ENCODE assay signal across 8 cellular contexts in the genomic region with DNA sequence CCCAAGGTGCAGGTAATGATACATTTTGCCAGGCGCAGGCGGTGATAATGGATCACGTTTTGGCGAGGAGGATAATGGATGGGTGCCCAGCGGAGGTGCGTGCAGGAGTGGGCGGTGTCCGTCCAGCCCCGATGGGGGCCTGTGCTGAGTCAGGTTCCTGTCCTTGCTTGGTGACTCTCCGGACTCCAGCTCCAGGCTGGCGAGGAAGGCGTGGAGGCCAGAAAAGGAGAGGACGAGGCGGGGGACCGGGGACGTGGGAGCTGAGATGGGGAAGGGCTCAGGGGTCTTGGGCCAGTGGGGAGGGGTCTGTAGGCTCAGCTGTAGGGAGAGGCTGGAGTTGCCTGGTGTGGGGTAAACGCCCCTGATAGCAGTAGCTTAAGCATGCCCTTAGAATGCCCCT.
"Had no signal": no experiment of that assay in that cellular context is flagged by ENCODE, and none has a peak within 500 bp of the region (broad histone marks: within the 10 kb centered on the region; RNA-seq: fewer than 3 reads in every experiment).

No MANE protein-coding gene starts in this region.

- H3K27ac ChIP-seq: GM23248 had no signal

- H3K4me2 ChIP-seq: GM23338 had no signal

- H3K4me3 Mint-ChIP-seq: GM23338, H9, HFFc6 had no signal

- H3K27ac Mint-ChIP-seq: GM23338, H9, HFFc6 had no signal

- H3K4me3 ChIP-seq: GM23248, GM23338, HAP-1 had no signal

- H3K4me1 ChIP-seq: HAP-1 had no signal

- H2AFZ ChIP-seq: GM23248, GM23338 had no signal

- DNase-seq: GM23248, GOT3, H9, HCEC 1CT, HFFc6 had no signal

- ATAC-seq: HCT116 had no signal

- H3K9ac ChIP-seq: GM23248 had no signal

- H3K36me3 ChIP-seq: HAP-1 had no signal

- H3K9me3 ChIP-seq: HAP-1 had no signal
